In genomic region chr22:39503590-39503989, GRCh38 we compare ENCODE assay signal across 8 cellular contexts. TPM values are rescaled to one million over a fixed set of nuclear protein-coding genes. Genes with fewer than 3 reads are reported as not detected.
DNase-seq lines count a peak whose midpoint lies in the region; ATAC-seq and TF ChIP-seq lines count a peak whose summit lies in the region.

No MANE protein-coding gene starts in this region.

- no peak overlapping the region for H3K23ac ChIP-seq in IMR-90 (ENCODE audit: low read depth, low read length)

- peaks cover 31% of the 10 kb centered on the region for H3K36me3 ChIP-seq in IMR-90 (ENCODE audit: control insufficient read depth, insufficient read depth, low read length)

- TF ChIP-seq RAD21 in IMR-90 (IDR thresholded peaks at IDR 0.05; ENCODE audit: low read length), result no peak

- peaks cover 6% of the 10 kb centered on the region for H3K9me1 ChIP-seq in IMR-90 (ENCODE audit: insufficient read depth, low read length)

- intact Hi-C loops in CD14-positive monocyte (cut with micrococcal nuclease) (loop anchor here in 1 of 2 donors (2.0 kb wide), 1 partner anchor 17 kb away; the partner anchor contains the start of gene ATF4), IMR-90 (cut with micrococcal nuclease) (loop anchor here (2.0 kb wide), 1 partner anchor 15 kb away; no protein-coding TSS in a partner anchor), MCF 10A (cut with micrococcal nuclease) (loop anchor here (2.0 kb wide), 1 partner anchor 17 kb away; the partner anchor contains the start of gene ATF4), natural killer cell (cut with micrococcal nuclease) (loop anchor here (10.0 kb wide), 1 partner anchor 109 kb away; the partner anchor contains the start of gene TAB1), posterior cingulate gyrus (cut with DNase I) (no loop called here)

- no peak overlapping the region for H2AK9ac ChIP-seq in IMR-90 (replicated peaks; ENCODE audit: low read depth, low read length, poor library complexity)

- peaks cover 10% of the 10 kb centered on the region for H3K4me1 ChIP-seq in IMR-90 (ENCODE audit: control insufficient read depth, insufficient read depth, low read length)

- POLR2A ChIA-PET in IMR-90 (lab: Charles Lee; ENCODE audit: unreplicated experiment) (no interaction called here), MCF 10A (lab: Yijun Ruan, JAX) (interaction anchor here (0.7 to 4.3 kb wide), 10 partner anchors 9 to 185 kb away, joined by 3 to 58 read pairs (median 11); partner anchors contain the start of genes ATF4, RPL3 and TAB1)

- H4K5ac ChIP-seq in IMR-90 (ENCODE audit: low read depth, low read length), result no peak overlapping the region

- H2AFZ ChIP-seq in IMR-90 (replicated peaks; ENCODE audit: low read length, poor library complexity), result no peak overlapping the region

- peak overlapping the region; percentile 46; the same call in 1 of the 2 replicates for H3K4me2 ChIP-seq in IMR-90 (ENCODE audit: low read depth, low read length)

- no peak overlapping the region for H3K4me3 ChIP-seq in IMR-90 (ENCODE audit: insufficient read depth, low read depth, low read length)

- ATAC-seq in IMR-90 (ENCODE audit: low read depth) (no peak), natural killer cell (no peak)

- H3K36me3 Mint-ChIP-seq in CD14-positive monocyte (peaks cover 39 to 48% of the 10 kb centered on the region in 2 donors), MCF 10A (ENCODE audit: insufficient read depth, unreplicated experiment) (peaks cover 47% of the 10 kb centered on the region), natural killer cell (no peaks in the 10 kb centered on the region)

- H3K4me3 Mint-ChIP-seq in CD14-positive monocyte, result peak overlapping the region in 1 of 2 donors; percentile 26
- peak overlapping the region; percentile 79 for H3K4me3 Mint-ChIP-seq in MCF 10A (ENCODE audit: unreplicated experiment)
- peak overlapping the region; percentile 81 for H3K4me3 Mint-ChIP-seq in natural killer cell

- no peaks in the 10 kb centered on the region for H3K9me3 ChIP-seq in IMR-90 (ENCODE audit: control insufficient read depth, insufficient read depth, low read length)

- no peak overlapping the region for H3K27ac ChIP-seq in IMR-90 (ENCODE audit: insufficient read depth, low read length)

- WGBS in IMR-90 (ENCODE audit: extremely low coverage in 2 of 2, insufficient read length in 1 of 2), 2 experiments, result 100% methylated on average over 1 of the region's 7 CpGs; no CpG with 5 or more reads in 1 of the 2 experiments

- no peak overlapping the region for H3K4ac ChIP-seq in IMR-90 (ENCODE audit: low read depth, low read length)

- in situ Hi-C loops in IMR-90 (cut with MboI; ENCODE audit: low sequenced_read_pairs), result no loop called here

- no peak overlapping the region for H2BK5ac ChIP-seq in IMR-90 (ENCODE audit: low read depth, low read length, poor library complexity, severe bottlenecking)

- no peak overlapping the region for H3K56ac ChIP-seq in IMR-90 (ENCODE audit: extremely low read depth, insufficient read depth, low read length)

- H4K20me1 ChIP-seq in IMR-90 (ENCODE audit: insufficient read depth, low read length), result peaks cover 18% of the 10 kb centered on the region; the same call in 1 of the 2 replicates

- peak overlapping the region; percentile 85; the same call in 1 of the 2 replicates for H3K9ac ChIP-seq in IMR-90 (ENCODE audit: low read depth, low read length)

- CTCF ChIA-PET in IMR-90 (lab: Yijun Ruan, JAX) (interaction anchor here (1.6 kb wide), 1 partner anchor 11 kb away, joined by 6 read pairs; no protein-coding TSS in a partner anchor), MCF 10A (lab: Yijun Ruan, JAX) (interaction anchor here (1.0 kb wide), 1 partner anchor 11 kb away, joined by 4 read pairs; no protein-coding TSS in a partner anchor)

- BruUV-seq in IMR-90 (replicated peaks; lab: Mats Ljungman, UMichigan) (no TSS peak), MCF 10A (replicated peaks; lab: Mats Ljungman, UMichigan) (no TSS peak)

- H2AK5ac ChIP-seq in IMR-90 (ENCODE audit: low read depth, low read length), result no peak overlapping the region

- dilution Hi-C loops in IMR-90 (cut with HindIII; ENCODE audit: low sequenced_read_pairs, unreplicated experiment), result no loop called here

- H3K18ac ChIP-seq in IMR-90 (ENCODE audit: low read depth, low read length), result no peak overlapping the region

- TF ChIP-seq POLR2A in IMR-90 (IDR thresholded peaks at IDR 0.05; ENCODE audit: low read depth, low read length), result no peak

- no peak overlapping the region for H3K14ac ChIP-seq in IMR-90 (replicated peaks; ENCODE audit: low read depth, low read length)

- no peak overlapping the region; a peak in 1 of 4 replicates for H4K8ac ChIP-seq in IMR-90 (ENCODE audit: low read depth in 2 of 2, low read length in 2 of 2)

- no peaks in the 10 kb centered on the region for H3K9me3 Mint-ChIP-seq in CD14-positive monocyte
- H3K9me3 Mint-ChIP-seq in MCF 10A (ENCODE audit: unreplicated experiment), result no peaks in the 10 kb centered on the region
- no peaks in the 10 kb centered on the region for H3K9me3 Mint-ChIP-seq in natural killer cell

- H3K27ac Mint-ChIP-seq in CD14-positive monocyte, result peak overlapping the region in 5 of 7 donors; percentile 28 to 91 (median 52)
- peak overlapping the region; percentile 59 for H3K27ac Mint-ChIP-seq in MCF 10A (ENCODE audit: low read depth, unreplicated experiment)
- peak overlapping the region; percentile 90 to 94 for H3K27ac Mint-ChIP-seq in natural killer cell

- H3K27me3 Mint-ChIP-seq in CD14-positive monocyte (ENCODE audit: low read depth in 3 of 3) (peaks cover 0 to 4% (median 0%) of the 10 kb centered on the region in 3 donors), MCF 10A (ENCODE audit: insufficient read depth, unreplicated experiment) (no peaks in the 10 kb centered on the region), natural killer cell (ENCODE audit: low read depth in 2 of 2) (no peaks in the 10 kb centered on the region)

- H4K91ac ChIP-seq in IMR-90 (ENCODE audit: insufficient read depth, low read depth, low read length), result no peak overlapping the region

- H2BK120ac ChIP-seq in IMR-90 (ENCODE audit: low read depth, low read length), result no peak overlapping the region

- no peaks in the 10 kb centered on the region for H3K27me3 ChIP-seq in IMR-90 (ENCODE audit: control insufficient read depth, insufficient read depth, low read length)

- H3K79me1 ChIP-seq in IMR-90 (ENCODE audit: low read depth in 1 of 2, low read length in 2 of 2), result peaks cover 28 to 62% of the 10 kb centered on the region in 2 experiments

- H2BK20ac ChIP-seq in IMR-90 (ENCODE audit: low read depth, low read length), result no peak overlapping the region

- H2BK15ac ChIP-seq in IMR-90 (ENCODE audit: low read depth, low read length), result no peak overlapping the region

- TF ChIP-seq CTCF in CD14-positive monocyte (IDR thresholded peaks at IDR 0.05) (no peak), IMR-90 (conservative IDR thresholded peaks at IDR 0.05; ENCODE audit: low read depth, low read length) (no peak), MCF 10A (IDR thresholded peaks at IDR 0.05; ENCODE audit: unreplicated experiment) (no peak), natural killer cell (IDR thresholded peaks at IDR 0.05) (no peak)

- H3K4me1 Mint-ChIP-seq in CD14-positive monocyte, result peaks cover 29% of the 10 kb centered on the region
- H3K4me1 Mint-ChIP-seq in MCF 10A (ENCODE audit: insufficient read depth, unreplicated experiment), result peaks cover 30% of the 10 kb centered on the region
- peaks cover 32 to 56% of the 10 kb centered on the region in 2 donors for H3K4me1 Mint-ChIP-seq in natural killer cell

- no peak for DNase-seq in CD14-positive monocyte (ENCODE audit: low spot score)
- no peak for DNase-seq in IMR-90
- DNase-seq in MCF 10A (ENCODE audit: unreplicated experiment), result no peak
- DNase-seq in natural killer cell, result no peak
- DNase-seq in kidney glomerular epithelial cell (lab: John Stamatoyannopoulos, UW), result no peak
- no peak for DNase-seq in NOMO-1 treated with dmso at 0.1 percent for 144 hours (lab: John Stamatoyannopoulos, UW; ENCODE audit: unreplicated experiment)
- no peak for DNase-seq in posterior cingulate gyrus
- no peak for DNase-seq in midbrain (lab: John Stamatoyannopoulos, UW)

TF ChIP-seq in IMR-90, 13 proteins besides CTCF, POLR2A, EP300 and RAD21 (continues in another document):
- TF ChIP-seq SMC3 (IDR thresholded peaks at IDR 0.05; ENCODE audit: low read depth, low read length) (no peak), RCOR1 (IDR thresholded peaks at IDR 0.05; ENCODE audit: insufficient replicate concordance, low read length) (no peak), NFE2L2 (IDR thresholded peaks at IDR 0.05; ENCODE audit: low read depth, low read length) (no peak), FOS (IDR thresholded peaks at IDR 0.05; ENCODE audit: low read depth, low read length) (no peak), RFX5 (IDR thresholded peaks at IDR 0.05; ENCODE audit: low read depth, low read length) (no peak), MAFK (IDR thresholded peaks at IDR 0.05; ENCODE audit: low read depth, low read length) (no peak)

RNA-seq across cellular contexts. Expression of gene MIEF1, which starts 1.5 kb away (rescaled TPM):
- polyA plus RNA-seq in CD14-positive monocyte (10 to 100 TPM; 13.3 to 14.0 TPM), IMR-90 (2012; rRNA removed) (15.0 and 16.9 TPM in 2 replicates)
- total RNA-seq in IMR-90 (2012; rRNA removed) (9.7 and 12.2 TPM in 2 replicates), MCF 10A (2022) (37.0 and 40.2 TPM in 2 replicates), natural killer cell (10 to 100 TPM; 16.1 to 27.6 (median 25.1) TPM)
- polyA plus RNA-seq in IMR-90 (2012; cell fraction: cytosol; rRNA removed), result 9.7 and 13.5 TPM in 2 replicates
- 8.6 and 12.3 TPM in 2 replicates for polyA plus RNA-seq in IMR-90 (2012; cell fraction: nucleus; rRNA removed; ENCODE audit: low replicate concordance)

RNA-seq across cellular contexts. Expression of gene ATF4, which starts 16.8 kb away (rescaled TPM):
- polyA plus RNA-seq in CD14-positive monocyte (10 to 100 TPM; 55.1 to 59.0 TPM), IMR-90 (2012; rRNA removed) (662 and 949 TPM in 2 replicates)
- total RNA-seq in IMR-90 (2012; rRNA removed) (136 and 148 TPM in 2 replicates), MCF 10A (2022) (717 and 764 TPM in 2 replicates), natural killer cell (100 to 1,000 TPM; 235 to 242 (median 238) TPM)
- polyA plus RNA-seq in IMR-90 (2012; cell fraction: cytosol; rRNA removed), result 533 and 881 TPM in 2 replicates
- polyA plus RNA-seq in IMR-90 (2012; cell fraction: nucleus; rRNA removed; ENCODE audit: low replicate concordance), result 1,013 and 1,510 TPM in 2 replicates

RNA-seq across cellular contexts. Expression of gene RPS19BP1, which starts 29.0 kb away (rescaled TPM):
- polyA plus RNA-seq in CD14-positive monocyte (100 to 1,000 TPM in 1 of 2 donors, 10 to 100 TPM in 1; 73.5 to 106 TPM), IMR-90 (2012; rRNA removed) (95.4 and 117 TPM in 2 replicates)
- total RNA-seq in IMR-90 (2012; rRNA removed) (33.0 and 33.6 TPM in 2 replicates), MCF 10A (2022) (104 and 106 TPM in 2 replicates), natural killer cell (10 to 100 TPM; 56.7 to 66.5 (median 61.3) TPM)
- 117 and 206 TPM in 2 replicates for polyA plus RNA-seq in IMR-90 (2012; cell fraction: cytosol; rRNA removed)
- polyA plus RNA-seq in IMR-90 (2012; cell fraction: nucleus; rRNA removed; ENCODE audit: low replicate concordance), result 65.7 and 74.5 TPM in 2 replicates

RNA-seq across cellular contexts. Expression of gene MGAT3, which starts 46.8 kb away (rescaled TPM):
- polyA plus RNA-seq in CD14-positive monocyte (not detected), IMR-90 (2012; rRNA removed) (1.1 TPM in 2 replicates)
- total RNA-seq in IMR-90 (2012; rRNA removed) (0.28 and 0.36 TPM in 2 replicates), MCF 10A (2022) (not detected in 2 replicates), natural killer cell (10 to 100 TPM in 1 of 3 donors, under 1 TPM in 2; 0.09 to 13.7 (median 0.11) TPM)
- polyA plus RNA-seq in IMR-90 (2012; cell fraction: cytosol; rRNA removed), result 0.38 and 0.99 TPM in 2 replicates
- polyA plus RNA-seq in IMR-90 (2012; cell fraction: nucleus; rRNA removed; ENCODE audit: low replicate concordance), result 1.0 and 1.5 TPM in 2 replicates
